8 cellular contexts compared by ENCODE assay signal in the genomic region with DNA sequence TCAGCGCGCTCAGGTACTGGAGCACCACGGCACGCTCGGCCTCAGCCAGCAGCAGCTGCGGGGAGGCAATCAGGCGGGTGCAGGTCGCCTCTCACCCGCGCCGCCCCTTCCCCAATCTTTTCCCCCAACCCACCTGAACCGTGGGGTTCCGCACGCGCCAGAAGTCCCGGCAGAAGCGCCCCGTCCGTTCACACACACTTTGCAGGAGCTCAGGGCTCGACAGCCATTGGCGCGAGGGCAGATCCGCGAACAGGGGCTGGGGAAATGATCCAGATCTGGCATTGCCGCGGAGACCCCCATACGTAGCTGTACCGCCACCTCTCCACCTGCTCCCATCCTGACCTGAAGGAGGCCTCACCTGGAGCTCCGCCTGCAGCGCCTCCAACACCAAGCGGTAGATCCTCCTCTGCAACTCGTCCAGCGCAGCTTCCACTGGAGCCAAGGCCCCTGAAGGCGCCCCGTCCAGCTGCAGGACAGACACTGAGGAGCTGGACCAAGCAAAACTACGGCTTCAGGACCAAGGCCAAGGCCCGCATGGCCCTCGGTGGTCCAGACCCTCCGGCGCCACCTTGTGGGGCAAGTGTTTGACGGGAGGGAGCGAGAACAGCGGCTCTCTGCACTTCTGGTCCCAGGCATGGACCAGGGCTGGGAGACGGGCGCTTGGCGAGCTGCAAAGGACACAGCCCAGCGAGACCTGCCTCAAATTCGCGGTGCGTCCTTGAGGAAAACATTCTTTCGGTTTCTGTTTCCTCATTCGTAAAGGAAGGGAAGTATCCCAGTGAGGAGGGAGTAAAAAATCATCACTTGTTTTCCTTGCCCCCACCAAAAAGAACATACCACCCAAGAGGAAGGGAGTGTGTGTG. TPM values are rescaled to one million over a fixed set of nuclear protein-coding genes. Genes with fewer than 3 reads are reported as not detected.
A peak's percentile ranks its signal among the peaks of the same experiment; 100 is the strongest.
DNase-seq lines count a peak whose midpoint lies in the region; ATAC-seq and TF ChIP-seq lines count a peak whose summit lies in the region.

No MANE protein-coding gene starts in this region.

- no peak overlapping the region for H3K9ac ChIP-seq in adipocyte (ENCODE audit: low read length)

- WGBS in prostate gland: 11% methylated on average over 33 of the region's 52 CpGs
- WGBS in upper lobe of left lung, 2 donors: 17 to 30% methylated on average over 12 to 34 of the region's 52 CpGs

- no peak for TF ChIP-seq EP300 in upper lobe of left lung (IDR thresholded peaks at IDR 0.05)

- DNase-seq in GM06990 (ENCODE audit: extremely low read depth, insufficient read length) (peak; percentile 74), LNCaP clone FGC (ENCODE audit: low read depth) (no peak), T follicular helper cell (ENCODE audit: low read depth) (peak; percentile 76), adipocyte (ENCODE audit: low read depth) (peak; percentile 98), left cardiac atrium (peak; percentile 95), prostate gland (ENCODE audit: low spot score) (peak; percentile 82), upper lobe of left lung (peak; percentile 90 to 94)

- H3K4me1 ChIP-seq in adipocyte (ENCODE audit: control insufficient read depth, insufficient read depth, low read length) (peaks cover 37% of the 10 kb centered on the region), prostate gland (replicated peaks) (peaks cover 14% of the 10 kb centered on the region), upper lobe of left lung (peaks cover 29 to 42% (median 31%) of the 10 kb centered on the region in 4 donors)

- ATAC-seq in left cardiac atrium: peak; percentile 52 to 59
- peak; percentile 78 to 79 for ATAC-seq in upper lobe of left lung (ENCODE audit: low FRiP score in 2 of 2)
- no peak for ATAC-seq in HG03139 (IDR thresholded peaks at IDR 0.05; ENCODE audit: unreplicated experiment)

- H3K27me3 ChIP-seq in GM06990 (replicated peaks; ENCODE audit: control insufficient read depth, insufficient read depth, low read length): no peaks in the 10 kb centered on the region; the same call in 1 of the 2 replicates
- H3K27me3 ChIP-seq in adipocyte (replicated peaks; ENCODE audit: control insufficient read depth, insufficient read depth, low read length): no peaks in the 10 kb centered on the region
- H3K27me3 ChIP-seq in prostate gland (replicated peaks; ENCODE audit: insufficient read depth): no peaks in the 10 kb centered on the region
- H3K27me3 ChIP-seq in upper lobe of left lung: no peaks in the 10 kb centered on the region

- no peak overlapping the region for H3K4me3 ChIP-seq in GM06990 (replicated peaks; ENCODE audit: low read depth, low read length)
- peak overlapping the region; percentile 80; the same call in 1 of the 2 replicates for H3K4me3 ChIP-seq in LNCaP clone FGC (ENCODE audit: low read depth, low read length)
- H3K4me3 ChIP-seq in adipocyte (ENCODE audit: low read length): peak overlapping the region; percentile 86
- peak overlapping the region in 1 of 2 donors; percentile 82 for H3K4me3 ChIP-seq in prostate gland
- peak overlapping the region in 3 of 4 donors; percentile 65 to 84 (median 84) for H3K4me3 ChIP-seq in upper lobe of left lung

- peak; percentile 88 for TF ChIP-seq CTCF in GM06990 (IDR thresholded peaks at IDR 0.05; ENCODE audit: insufficient read depth, low read length, poor library complexity, severe bottlenecking)
- peak; percentile 48 for TF ChIP-seq CTCF in LNCaP clone FGC (IDR thresholded peaks at IDR 0.05; ENCODE audit: control insufficient read depth, extremely low read depth, insufficient read depth)
- peak; percentile 35 to 91 (median 88) for TF ChIP-seq CTCF in prostate gland (IDR thresholded peaks at IDR 0.05)
- peak; percentile 77 to 95 (median 89) for TF ChIP-seq CTCF in upper lobe of left lung (IDR thresholded peaks at IDR 0.05)

- TF ChIP-seq POLR2A in prostate gland (IDR thresholded peaks at IDR 0.05) (no peak), upper lobe of left lung (IDR thresholded peaks at IDR 0.05) (peak in 1 of 4 donors; percentile 15)

- intact Hi-C loops in left cardiac atrium (cut with DNase I) (loop anchor here (10.0 kb wide), 2 partner anchors 210 to 290 kb away; no protein-coding TSS in a partner anchor), prostate gland (cut with DNase I) (loop anchor here (2.0 kb wide), 1 partner anchor 208 kb away; no protein-coding TSS in a partner anchor)

- H3K9me3 ChIP-seq in adipocyte (ENCODE audit: control insufficient read depth, low read length) (no peaks in the 10 kb centered on the region), prostate gland (no peaks in the 10 kb centered on the region), upper lobe of left lung (no peaks in the 10 kb centered on the region)

- H3K36me3 ChIP-seq in GM06990 (ENCODE audit: control insufficient read depth, insufficient read depth, low read length) (no peaks in the 10 kb centered on the region), adipocyte (ENCODE audit: control insufficient read depth, insufficient read depth, low read length, severe bottlenecking) (no peaks in the 10 kb centered on the region), prostate gland (no peaks in the 10 kb centered on the region), upper lobe of left lung (no peaks in the 10 kb centered on the region)

- H3K27ac ChIP-seq in prostate gland (no peak overlapping the region), upper lobe of left lung (peak overlapping the region in 3 of 4 donors; percentile 27 to 41 (median 30))

RNA-seq across cellular contexts. Expression of a gene that starts 1.5 kb away (rescaled TPM):
- total RNA-seq in left cardiac atrium (10 to 100 TPM; 16.8 to 18.1 TPM), prostate gland (10 to 100 TPM; 13.9 to 28.9 TPM), upper lobe of left lung (100 to 1,000 TPM in 1 of 6 donors, 10 to 100 TPM in 4, 1 to 10 TPM in 1; 9.1 to 147 (median 31.1) TPM)

RNA-seq across cellular contexts. Expression of a gene that starts 4.7 kb away (rescaled TPM):
- total RNA-seq in left cardiac atrium (1 to 10 TPM; 1.9 to 2.0 TPM), prostate gland (1 to 10 TPM; 1.1 to 8.2 TPM), upper lobe of left lung (10 to 100 TPM in 4 of 6 donors, 1 to 10 TPM in 2; 4.6 to 20.8 (median 10.8) TPM)

RNA-seq across cellular contexts. Expression of a gene that starts 6.7 kb away (rescaled TPM):
- total RNA-seq in left cardiac atrium: 10 to 100 TPM; 34.9 to 46.2 TPM
- total RNA-seq in prostate gland: 100 to 1,000 TPM in 1 of 2 donors, 10 to 100 TPM in 1; 91.6 to 105 TPM
- 100 to 1,000 TPM in 1 of 6 donors, 10 to 100 TPM in 5; 55.7 to 124 (median 85.4) TPM for total RNA-seq in upper lobe of left lung

RNA-seq across cellular contexts. Expression of a gene that starts 13.7 kb away (rescaled TPM):
- total RNA-seq in left cardiac atrium (1 to 10 TPM; 1.0 to 1.6 TPM), prostate gland (10 to 100 TPM; 24.8 to 36.7 TPM), upper lobe of left lung (10 to 100 TPM; 17.4 to 26.2 (median 24.4) TPM)

RNA-seq across cellular contexts. Expression of a gene that starts 14.9 kb away (rescaled TPM):
- 10 to 100 TPM; 58.6 to 80.5 TPM for total RNA-seq in left cardiac atrium
- 100 to 1,000 TPM in 1 of 2 donors, 10 to 100 TPM in 1; 60.8 to 129 TPM for total RNA-seq in prostate gland
- 100 to 1,000 TPM in 1 of 6 donors, 10 to 100 TPM in 5; 36.5 to 135 (median 58.0) TPM for total RNA-seq in upper lobe of left lung

Comparison
In these comparisons a context has a peak if more than half of its experiments do, and no peak if none do; other contexts are left out.
1. H3K27ac ChIP-seq: peak in upper lobe of left lung (3 of 4); none in prostate gland (0 of 2).
2. Peak in every context shown above with its lines, with median percentiles within 50 percentile points of each other: CTCF ChIP-seq.